In the genomic region with DNA sequence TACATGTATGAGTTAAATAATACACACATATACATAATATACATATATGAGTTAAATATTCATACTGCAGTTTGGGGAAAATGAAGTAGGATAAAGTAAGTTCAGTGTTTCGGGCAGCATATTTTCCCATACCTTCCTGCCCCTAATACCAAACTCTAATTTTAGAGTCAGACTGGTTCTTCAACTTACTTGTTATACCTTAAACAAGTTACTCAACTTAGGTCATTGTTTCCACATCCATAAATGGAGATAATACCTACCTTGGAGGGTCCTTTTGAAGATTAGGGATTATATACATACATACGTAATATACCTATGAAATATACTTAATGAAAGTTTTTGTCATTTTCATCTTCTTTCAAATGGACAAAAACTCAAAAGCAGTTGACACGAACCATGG, we compare ENCODE assay signal across 14 cellular contexts. TPM values are rescaled to one million over a fixed set of nuclear protein-coding genes. Genes with fewer than 3 reads are reported as not detected.
A peak's percentile ranks its signal among the peaks of the same experiment; 100 is the strongest.
DNase-seq lines count a peak whose midpoint lies in the region; ATAC-seq, FAIRE-seq and TF ChIP-seq lines count a peak whose summit lies in the region.
"Had no signal": no experiment of that assay in that cellular context is flagged by ENCODE, and none has a peak within 500 bp of the region (broad histone marks: within the 10 kb centered on the region; RNA-seq: fewer than 3 reads in every experiment).

No MANE protein-coding gene starts in this region.

- H3K9me3 ChIP-seq in Loucy (ENCODE audit: insufficient read depth, low read depth, low read length), result no peaks in the 10 kb centered on the region
- H3K9me3 ChIP-seq in RWPE2 (ENCODE audit: severe bottlenecking), result no peaks in the 10 kb centered on the region
- no peaks in the 10 kb centered on the region for H3K9me3 ChIP-seq in hepatocyte (ENCODE audit: low read depth)
- H3K9me3 ChIP-seq in smooth muscle cell (replicated peaks; ENCODE audit: low read depth), result no peaks in the 10 kb centered on the region

- H3K4me3 ChIP-seq in Loucy (ENCODE audit: low read length, poor library complexity, severe bottlenecking), result no peak overlapping the region
- H3K4me3 ChIP-seq in RWPE2 (ENCODE audit: severe bottlenecking), result no peak overlapping the region
- no peak overlapping the region for H3K4me3 ChIP-seq in hepatocyte
- H3K4me3 ChIP-seq in smooth muscle cell, result no peak overlapping the region
- H3K4me3 ChIP-seq: BLaER1 had no signal

- no peaks in the 10 kb centered on the region for H3F3A ChIP-seq in Loucy (ENCODE audit: low read depth)
- no peaks in the 10 kb centered on the region for H3F3A ChIP-seq in smooth muscle cell (ENCODE audit: low read depth)

- FAIRE-seq in RCC 7860 (lab: Jason Lieb, UNC), result no peak

- no peak for ATAC-seq in RWPE2 (ENCODE audit: low read depth)
- no peak for ATAC-seq in GM19023 (IDR thresholded peaks at IDR 0.05; ENCODE audit: unreplicated experiment)

- H3K27ac ChIP-seq in RWPE2 (ENCODE audit: poor library complexity, severe bottlenecking), result peak overlapping the region; percentile 65
- peak overlapping the region; percentile 9 for H3K27ac ChIP-seq in hepatocyte
- peak overlapping the region; percentile 57 for H3K27ac ChIP-seq in smooth muscle cell (ENCODE audit: low read depth)
- H3K27ac ChIP-seq: BLaER1 had no signal

- H2AFZ ChIP-seq in Loucy (ENCODE audit: low read length), result no peak overlapping the region
- no peak overlapping the region for H2AFZ ChIP-seq in hepatocyte
- H2AFZ ChIP-seq in smooth muscle cell (ENCODE audit: low read depth), result no peak overlapping the region

- H3K9ac ChIP-seq in Loucy (ENCODE audit: low read depth, low read length, poor library complexity, severe bottlenecking) (no peak overlapping the region), smooth muscle cell (ENCODE audit: low read depth) (no peak overlapping the region)
- H3K9ac ChIP-seq: BLaER1 had no signal

- H3K9me2 ChIP-seq in Loucy (replicated peaks; ENCODE audit: low read depth, low read length), result no peaks in the 10 kb centered on the region
- H3K9me2 ChIP-seq in hepatocyte (replicated peaks; ENCODE audit: insufficient read depth), result no peaks in the 10 kb centered on the region

- 85% methylated on average over 3 of the region's 3 CpGs for WGBS in hepatocyte (ENCODE audit: low lambda C conversion rate, missing lambda C conversion rate)
- whole genome bisulfite sequencing in smooth muscle cell (ENCODE audit: low lambda C conversion rate), result 87% methylated on average over 3 of the region's 3 CpGs

- H3K36me3 ChIP-seq in Loucy (ENCODE audit: insufficient read depth, low read length) (no peaks in the 10 kb centered on the region), RWPE2 (ENCODE audit: low read depth) (peaks cover 12% of the 10 kb centered on the region; the same call in 1 of the 2 replicates), hepatocyte (replicated peaks; ENCODE audit: insufficient read depth, low read depth) (no peaks in the 10 kb centered on the region), smooth muscle cell (ENCODE audit: low read depth) (no peaks in the 10 kb centered on the region)

- peak overlapping the region; percentile 79 for H3K4me2 ChIP-seq in Loucy (ENCODE audit: low read depth, low read length, poor library complexity, severe bottlenecking)
- peak overlapping the region; percentile 15 for H3K4me2 ChIP-seq in hepatocyte
- H3K4me2 ChIP-seq in smooth muscle cell, result peak overlapping the region; percentile 60
- H3K4me2 ChIP-seq: BLaER1 had no signal

- H3K27me3 ChIP-seq in Loucy (ENCODE audit: insufficient read depth, low read length, poor library complexity, severe bottlenecking) (no peaks in the 10 kb centered on the region), RWPE2 (ENCODE audit: insufficient read depth, poor library complexity, severe bottlenecking) (no peaks in the 10 kb centered on the region), hepatocyte (no peaks in the 10 kb centered on the region), smooth muscle cell (ENCODE audit: low read depth) (no peaks in the 10 kb centered on the region)
- H3K27me3 ChIP-seq: BLaER1 had no signal

- H4K20me1 ChIP-seq in Loucy (ENCODE audit: insufficient read depth, low read length, poor library complexity, severe bottlenecking) (peaks cover 79% of the 10 kb centered on the region), hepatocyte (ENCODE audit: insufficient read depth, poor library complexity, severe bottlenecking) (peaks cover 61% of the 10 kb centered on the region), smooth muscle cell (ENCODE audit: low read depth) (peaks cover 79% of the 10 kb centered on the region)

- H3K4me1 ChIP-seq in Loucy (ENCODE audit: insufficient read depth, low read length, poor library complexity, severe bottlenecking), result peaks cover 49% of the 10 kb centered on the region
- peaks cover 34% of the 10 kb centered on the region for H3K4me1 ChIP-seq in RWPE2 (ENCODE audit: insufficient read depth, poor library complexity, severe bottlenecking)
- H3K4me1 ChIP-seq in hepatocyte (ENCODE audit: insufficient read depth), result peaks cover 7% of the 10 kb centered on the region
- H3K4me1 ChIP-seq in smooth muscle cell (ENCODE audit: low read depth), result no peaks in the 10 kb centered on the region

- H3K79me2 ChIP-seq in Loucy (ENCODE audit: insufficient read depth, low read length), result peaks cover 98% of the 10 kb centered on the region
- peaks cover 100% of the 10 kb centered on the region for H3K79me2 ChIP-seq in hepatocyte
- H3K79me2 ChIP-seq in smooth muscle cell (ENCODE audit: low read depth), result peaks cover 96% of the 10 kb centered on the region

- DNase-seq in RWPE2 (ENCODE audit: low spot score) (no peak), hepatocyte (ENCODE audit: low spot score) (no peak), smooth muscle cell (lab: John Stamatoyannopoulos, UW; ENCODE audit: unreplicated experiment) (no peak), RCC 7860 (ENCODE audit: low spot score) (no peak), islet precursor cell (no peak)
- DNase-seq: 8988T; CD4-positive, alpha-beta memory T cell; DMS153; DMS79; GDM1; HCEC 1CT had no signal

- TF ChIP-seq CTCF in Loucy (conservative IDR thresholded peaks at IDR 0.05; ENCODE audit: low read length), result no peak
- no peak for TF ChIP-seq CTCF in RWPE2 (IDR thresholded peaks at IDR 0.05; ENCODE audit: poor library complexity, severe bottlenecking)
- TF ChIP-seq CTCF in hepatocyte (IDR thresholded peaks at IDR 0.05; ENCODE audit: poor library complexity), result no peak
- no peak for TF ChIP-seq CTCF in smooth muscle cell (IDR thresholded peaks at IDR 0.05; ENCODE audit: borderline replicate concordance, insufficient read depth, poor library complexity, severe bottlenecking)

RNA-seq across cellular contexts. Expression of a gene that starts 8.4 kb away (rescaled TPM):
- 26.0 and 58.8 TPM in 2 replicates for total RNA-seq in hepatocyte
- 35.1 and 43.9 TPM in 2 replicates for polyA plus RNA-seq in hepatocyte
- 33.4 and 52.6 TPM in 2 replicates for total RNA-seq in smooth muscle cell
- polyA plus RNA-seq in smooth muscle cell, result 32.2 and 38.2 TPM in 2 replicates

RNA-seq across cellular contexts. Expression of a gene that starts 37.2 kb away (rescaled TPM):
- 108 and 120 TPM in 2 replicates for total RNA-seq in hepatocyte
- 117 and 121 TPM in 2 replicates for polyA plus RNA-seq in hepatocyte
- total RNA-seq in smooth muscle cell, result 96.5 and 97.4 TPM in 2 replicates
- polyA plus RNA-seq in smooth muscle cell, result 103 and 123 TPM in 2 replicates

Comparison
In these comparisons a context has a peak if more than half of its experiments do, and no peak if none do; other contexts are left out.
1. H3K4me2 ChIP-seq: peak in every context shown above with its lines; median percentile 79 in Loucy; 60 in smooth muscle cell; 15 in hepatocyte.
2. H3K27ac ChIP-seq: peak in every context shown above with its lines; median percentile 65 in RWPE2; 57 in smooth muscle cell; 9 in hepatocyte.